10 cellular contexts compared by ENCODE assay signal in the genomic region with DNA sequence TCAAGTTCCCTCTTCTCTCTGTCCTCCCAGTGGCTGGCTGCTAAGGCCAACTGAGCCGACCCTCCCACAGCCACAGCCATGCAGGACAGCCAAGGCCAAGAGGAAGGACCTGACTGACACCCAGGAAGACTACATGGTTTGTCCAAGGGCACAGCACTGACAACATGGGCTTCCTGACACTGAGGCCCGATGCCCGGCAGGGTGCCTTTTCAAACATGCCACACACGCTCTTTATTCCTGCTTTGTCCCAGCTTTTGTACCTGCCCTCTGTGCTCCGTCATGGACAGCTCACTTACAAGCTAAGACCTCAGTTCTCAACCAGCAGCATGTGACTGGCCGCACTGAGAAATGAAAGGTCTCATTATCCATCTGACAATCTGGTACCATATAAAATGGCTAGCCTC. TPM values are rescaled to one million over a fixed set of nuclear protein-coding genes. Genes with fewer than 3 reads are reported as not detected.
DNase-seq lines count a peak whose midpoint lies in the region; ATAC-seq and TF ChIP-seq lines count a peak whose summit lies in the region.
"Had no signal": no experiment of that assay in that cellular context is flagged by ENCODE, and none has a peak within 500 bp of the region (broad histone marks: within the 10 kb centered on the region; RNA-seq: fewer than 3 reads in every experiment).

No MANE protein-coding gene starts in this region.

- DNase-seq in RWPE1 (ENCODE audit: low spot score) (no peak), esophagus squamous epithelium (lab: John Stamatoyannopoulos, UW) (no peak), osteocyte (ENCODE audit: extremely low spot score, unreplicated experiment) (no peak), aorta (no peak), RKO (ENCODE audit: low spot score) (no peak), erythroblast (lab: John Stamatoyannopoulos, UW) (no peak)
- DNase-seq: NK-92 treated with Interleukin-12 subunit alpha and Interleukin-12 subunit beta, amount 100 ng/mL, for 24 hours had no signal

- H3K9ac ChIP-seq in BLaER1 = peak overlapping the region; percentile 67

- H3K9me3 ChIP-seq in BLaER1 (no peaks in the 10 kb centered on the region), esophagus squamous epithelium (no peaks in the 10 kb centered on the region), aorta (ENCODE audit: control insufficient read depth, low read length) (no peaks in the 10 kb centered on the region)

- H4K20me1 ChIP-seq in BLaER1 = no peaks in the 10 kb centered on the region

- peak overlapping the region; percentile 73 for H3K4me2 ChIP-seq in BLaER1

- H3K27ac ChIP-seq in BLaER1 = peak overlapping the region; percentile 91
- peak overlapping the region; percentile 67 for H3K27ac ChIP-seq in RWPE1
- peak overlapping the region in 3 of 4 donors; percentile 9 to 39 (median 31) for H3K27ac ChIP-seq in esophagus squamous epithelium
- peak overlapping the region in 1 of 2 donors; percentile 97 for H3K27ac ChIP-seq in aorta (ENCODE audit: low read depth in 1 of 2, low read length in 2 of 2)

- WGBS in esophagus squamous epithelium, 2 donors = 75 to 87% methylated on average over 6 of the region's 6 CpGs
- WGBS in aorta, 2 donors = 76 to 78% methylated on average over 6 of the region's 6 CpGs

- H3K4me1 Mint-ChIP-seq in osteocyte (ENCODE audit: unreplicated experiment) = peaks cover 75% of the 10 kb centered on the region

- TF ChIP-seq POLR2A in esophagus squamous epithelium (IDR thresholded peaks at IDR 0.05) (no peak), erythroblast (IDR thresholded peaks at IDR 0.05; ENCODE audit: low read length) (no peak)

- H3K36me3 ChIP-seq in BLaER1 = peaks cover 20% of the 10 kb centered on the region
- H3K36me3 ChIP-seq in esophagus squamous epithelium = peaks cover 0 to 19% (median 10%) of the 10 kb centered on the region in 3 donors
- peaks cover 0 to 3% of the 10 kb centered on the region in 2 donors for H3K36me3 ChIP-seq in aorta (ENCODE audit: control insufficient read depth in 1 of 2, insufficient read depth in 2 of 2, low read length in 1 of 2)

- H3K36me3 Mint-ChIP-seq in osteocyte (ENCODE audit: unreplicated experiment) = peaks cover 29% of the 10 kb centered on the region

- peaks cover 3% of the 10 kb centered on the region for H3K9me3 Mint-ChIP-seq in osteocyte (ENCODE audit: unreplicated experiment)
- H3K9me3 Mint-ChIP-seq: activated T-helper 2 cell treated with anti-CD3 and anti-CD28 coated beads, Interferon-gamma antibody, Interleukin-2, Interleukin-4, amounts not matched to agents 10 μg/mL and 5 μg/mL and 100 μg/mL, durations not matched to agents 14 hours and 24 hours and 36 hours had no signal

- no peaks in the 10 kb centered on the region for H3K27me3 ChIP-seq in BLaER1
- H3K27me3 ChIP-seq in esophagus squamous epithelium = no peaks in the 10 kb centered on the region
- H3K27me3 ChIP-seq in aorta (ENCODE audit: control insufficient read depth in 1 of 2, insufficient read depth in 2 of 2, low read length in 1 of 2) = no peaks in the 10 kb centered on the region

- no peak for TF ChIP-seq CTCF in RWPE1 (conservative IDR thresholded peaks at IDR 0.05; ENCODE audit: low read depth)
- TF ChIP-seq CTCF in esophagus squamous epithelium (IDR thresholded peaks at IDR 0.05) = no peak
- TF ChIP-seq CTCF in osteocyte (IDR thresholded peaks at IDR 0.05) = no peak

- POLR2A ChIA-PET in RWPE1 (lab: Yijun Ruan, JAX; ENCODE audit: low non-redundant PET) = no interaction called here

- peak overlapping the region; percentile 95 for H3K27ac Mint-ChIP-seq in osteocyte (ENCODE audit: unreplicated experiment)
- H3K27ac Mint-ChIP-seq: activated T-helper 2 cell treated with anti-CD3 and anti-CD28 coated beads, Interferon-gamma antibody, Interleukin-2, Interleukin-4, amounts not matched to agents 10 μg/mL and 5 μg/mL and 100 μg/mL, durations not matched to agents 14 hours and 24 hours and 36 hours had no signal

- intact Hi-C loops in esophagus squamous epithelium (cut with DNase I) (no loop called here), aorta (cut with DNase I) (loop anchor here in 1 of 2 donors (10.0 kb wide), 1 partner anchor 62 kb away; no protein-coding TSS in a partner anchor)

- H3K4me1 ChIP-seq in BLaER1 = peaks cover 33% of the 10 kb centered on the region
- H3K4me1 ChIP-seq in esophagus squamous epithelium = peaks cover 24 to 82% (median 38%) of the 10 kb centered on the region in 3 donors
- H3K4me1 ChIP-seq in aorta (ENCODE audit: control insufficient read depth in 1 of 2, insufficient read depth in 2 of 2, low read length in 2 of 2) = peaks cover 6 to 8% of the 10 kb centered on the region in 2 donors

- ATAC-seq in aorta (ENCODE audit: low FRiP score) (no peak), GM18870 (IDR thresholded peaks at IDR 0.05; ENCODE audit: unreplicated experiment) (no peak)

- no peak overlapping the region for H3K4me3 Mint-ChIP-seq in osteocyte (ENCODE audit: unreplicated experiment)

- no peak overlapping the region for H3K4me3 ChIP-seq in BLaER1
- no peak overlapping the region for H3K4me3 ChIP-seq in esophagus squamous epithelium
- no peak overlapping the region for H3K4me3 ChIP-seq in aorta (ENCODE audit: low read length in 2 of 2)

- H3K27me3 Mint-ChIP-seq in osteocyte (ENCODE audit: unreplicated experiment) = no peaks in the 10 kb centered on the region

- CTCF ChIA-PET in RWPE1 (lab: Yijun Ruan, JAX) = no interaction called here

RNA-seq across cellular contexts. Expression of a gene that starts 45.8 kb away (rescaled TPM):
- total RNA-seq in esophagus squamous epithelium = 10 to 100 TPM; 25.5 to 33.0 (median 29.7) TPM
- total RNA-seq in osteocyte = 72.0 and 73.5 TPM in 2 replicates
- total RNA-seq in aorta = 10 to 100 TPM; 26.6 to 29.4 TPM
- polyA plus RNA-seq in aorta = 10 to 100 TPM; 10.9 to 21.8 TPM
